ENCODE assay signal across 1 cellular context in genomic region chr16:2867661-2867986, GRCh38.
TF ChIP-seq lines count a peak whose summit lies in the region.

No MANE protein-coding gene starts in this region.

TF ChIP-seq in K562, 482 proteins besides CTCF, POLR2A, EP300 and RAD21:
- no peak for TF ChIP-seq GATAD2A (IDR thresholded peaks at IDR 0.05)
- no peak for TF ChIP-seq ARHGAP35 (IDR thresholded peaks at IDR 0.05; ENCODE audit: partially characterized antibody)
- TF ChIP-seq GABPA (tag; conservative IDR thresholded peaks at IDR 0.05; ENCODE audit: low read depth): 0 out of 2 replicates have a peak, but pooled peaks have one; percentile 70
- no peak for TF ChIP-seq ZNF175 (CRISPR knock-in tag; IDR thresholded peaks at IDR 0.05; ENCODE audit: low read depth)
- no peak for TF ChIP-seq NRF1 (conservative IDR thresholded peaks at IDR 0.05 in 1 of 2, IDR thresholded peaks at IDR 0.05 in 1 of 2)
- no peak for TF ChIP-seq ZNF398 (CRISPR knock-in tag; IDR thresholded peaks at IDR 0.05)
- no peak for TF ChIP-seq ZBTB5 (IDR thresholded peaks at IDR 0.05)
- no peak for TF ChIP-seq TFAP4 (CRISPR knock-in tag; IDR thresholded peaks at IDR 0.05; ENCODE audit: borderline replicate concordance)
- peak; percentile 76 for TF ChIP-seq EGR1 (conservative IDR thresholded peaks at IDR 0.05)
- TF ChIP-seq NR1H2 (CRISPR knock-in tag; IDR thresholded peaks at IDR 0.05): no peak
TF ChIP-seq in K562: peak in this region for 2.
